9 cellular contexts compared by ENCODE assay signal in the genomic region with DNA sequence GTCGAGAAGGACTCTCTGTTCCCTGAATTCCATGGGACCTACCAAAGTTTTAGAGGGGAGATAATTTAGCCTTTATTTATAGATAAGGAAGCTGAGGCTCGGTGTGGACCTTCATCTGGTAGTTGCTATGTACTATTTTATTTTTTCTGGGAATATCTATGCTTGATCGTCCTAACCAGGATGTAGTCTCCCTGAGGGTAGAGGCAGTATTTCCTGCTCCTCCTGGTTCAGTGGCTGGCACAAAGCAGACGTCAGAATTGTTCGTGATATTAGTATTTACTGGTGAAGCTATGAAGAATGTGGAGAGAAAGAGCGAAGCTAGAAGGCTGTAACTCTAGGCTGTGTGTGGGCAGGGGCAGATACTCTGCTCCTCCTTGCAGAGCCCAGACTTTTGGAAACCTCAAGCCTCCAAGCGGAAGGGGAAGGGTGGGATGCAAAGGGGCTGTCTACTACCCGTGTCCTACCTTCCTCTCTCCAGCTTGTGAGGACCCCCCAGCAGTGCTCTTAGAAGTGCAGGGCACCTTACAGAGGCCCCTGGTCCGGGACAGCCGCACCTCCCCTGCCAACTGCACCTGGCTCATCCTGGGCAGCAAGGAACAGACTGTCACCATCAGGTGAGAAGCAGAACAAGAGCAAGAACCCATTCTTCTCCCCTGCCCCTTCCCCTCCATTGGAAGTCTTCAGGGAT. TPM values are rescaled to one million over a fixed set of nuclear protein-coding genes. Genes with fewer than 3 reads are reported as not detected.
DNase-seq lines count a peak whose midpoint lies in the region; ATAC-seq, FAIRE-seq and TF ChIP-seq lines count a peak whose summit lies in the region.
"Had no signal": no experiment of that assay in that cellular context is flagged by ENCODE, and none has a peak within 500 bp of the region (broad histone marks: within the 10 kb centered on the region; RNA-seq: fewer than 3 reads in every experiment).

No MANE protein-coding gene starts in this region.

- no peak for FAIRE-seq in keratinocyte (lab: Jason Lieb, UNC)
- FAIRE-seq: A204.1 had no signal

- peak overlapping the region; percentile 20 to 87; a peak in 2 of 4 replicates for H3K27ac ChIP-seq in SK-N-SH (ENCODE audit: low read depth in 2 of 2, low read length in 1 of 2)
- H3K27ac ChIP-seq in keratinocyte (ENCODE audit: control insufficient read depth, insufficient read depth, low read length): peak overlapping the region; percentile 93
- peak overlapping the region; percentile 94 to 100 (median 99) for H3K27ac ChIP-seq in stomach

- no peaks in the 10 kb centered on the region for H3K9me3 ChIP-seq in SK-N-SH
- no peaks in the 10 kb centered on the region for H3K9me3 ChIP-seq in keratinocyte (ENCODE audit: control insufficient read depth, low read depth, low read length)
- no peaks in the 10 kb centered on the region for H3K9me3 ChIP-seq in stomach

- H3K27ac Mint-ChIP-seq in activated naive CD8-positive, alpha-beta T cell: peak overlapping the region; percentile 87

- H3K4me3 ChIP-seq in SK-N-SH (ENCODE audit: low read depth in 2 of 2, low read length in 1 of 2) (peak overlapping the region; percentile 77 to 93), keratinocyte (ENCODE audit: control insufficient read depth in 2 of 3, extremely low read depth in 1 of 3, insufficient read depth in 2 of 3, low read depth in 1 of 3, low read length in 3 of 3) (peak overlapping the region; percentile 88 to 96 (median 95)), stomach (peak overlapping the region; percentile 70 to 99 (median 92))

- TF ChIP-seq CTCF in SK-N-SH (IDR thresholded peaks at IDR 0.05) (no peak), keratinocyte (optimal IDR thresholded peaks at IDR 0.05 in 1 of 3, IDR thresholded peaks at IDR 0.05 in 1 of 3, conservative IDR thresholded peaks at IDR 0.05 in 1 of 3; ENCODE audit: extremely low read depth in 1 of 3, insufficient read depth in 2 of 3, low read length in 3 of 3) (no peak), stomach (IDR thresholded peaks at IDR 0.05) (peak in 1 of 7 experiments; percentile 10)

- intact Hi-C loops in stomach (cut with DNase I; ENCODE audit: low total_unique reads): no loop called here

- H2AFZ ChIP-seq in SK-N-SH (ENCODE audit: low read depth) (peak overlapping the region; percentile 83; the same call in 1 of the 2 replicates), keratinocyte (ENCODE audit: control insufficient read depth, low read length) (peak overlapping the region; percentile 85)

- H3K9ac ChIP-seq in SK-N-SH (peak overlapping the region; percentile 80), keratinocyte (ENCODE audit: control insufficient read depth, extremely low read depth, insufficient read depth, low read length) (peak overlapping the region; percentile 85)

- H3K4me2 ChIP-seq in SK-N-SH: peak overlapping the region; percentile 77
- peak overlapping the region; percentile 99 for H3K4me2 ChIP-seq in keratinocyte (ENCODE audit: control insufficient read depth, extremely low read depth, insufficient read depth, low read depth, low read length)

- no peak for ATAC-seq in SK-N-SH treated with all-trans-retinoic acid at 6 μM for 48 hours

- H3K4me1 Mint-ChIP-seq in activated naive CD8-positive, alpha-beta T cell (ENCODE audit: low read depth): peaks cover 31% of the 10 kb centered on the region

- TF ChIP-seq RAD21 in SK-N-SH (IDR thresholded peaks at IDR 0.05; ENCODE audit: low read length): no peak

- H3F3A ChIP-seq in SK-N-SH (replicated peaks; ENCODE audit: insufficient read depth): peaks cover 24% of the 10 kb centered on the region

- H3K27me3 Mint-ChIP-seq in activated naive CD8-positive, alpha-beta T cell: no peaks in the 10 kb centered on the region

- H3K4me1 ChIP-seq in SK-N-SH (ENCODE audit: control insufficient read depth in 1 of 2, insufficient read depth in 2 of 2, low read depth in 1 of 2, low read length in 1 of 2) (peaks cover 8 to 17% of the 10 kb centered on the region in 2 experiments), keratinocyte (ENCODE audit: control insufficient read depth, extremely low read depth, insufficient read depth, low read length) (peaks cover 20% of the 10 kb centered on the region), stomach (peaks cover 25 to 66% (median 48%) of the 10 kb centered on the region in 4 donors)

- DNase-seq in SK-N-SH (no peak), keratinocyte (ENCODE audit: low read depth, low spot score) (no peak), stomach (no peak), DMS153 (lab: John Stamatoyannopoulos, UW) (no peak), COR-L47 (lab: John Stamatoyannopoulos, UW) (no peak)
- no peak for DNase-seq in stimulated activated CD4-positive, alpha-beta T cell treated with anti-CD3 and anti-CD28 coated beads, Interleukin-4, amount 100 ng/mL, for 24 hours

- WGBS in SK-N-SH (ENCODE audit: low lambda C conversion rate): 42% methylated on average over 8 of the region's 10 CpGs
- WGBS in stomach, 5 donors: 33 to 39% (median 36%) methylated on average over 9 to 10 of the region's 10 CpGs

- H3K4me3 Mint-ChIP-seq in activated naive CD8-positive, alpha-beta T cell: peak overlapping the region; percentile 90

- no peaks in the 10 kb centered on the region for H3K36me3 Mint-ChIP-seq in activated naive CD8-positive, alpha-beta T cell

- no peaks in the 10 kb centered on the region for H3K9me3 Mint-ChIP-seq in activated naive CD8-positive, alpha-beta T cell (ENCODE audit: low read depth)

- TF ChIP-seq EP300 in SK-N-SH (IDR thresholded peaks at IDR 0.05; ENCODE audit: borderline replicate concordance in 1 of 2, low read depth in 1 of 2, low read length in 1 of 2) (no peak), stomach (IDR thresholded peaks at IDR 0.05) (no peak)

- H3K79me2 ChIP-seq in SK-N-SH (ENCODE audit: insufficient read depth) (peaks cover 23% of the 10 kb centered on the region), keratinocyte (ENCODE audit: control insufficient read depth, insufficient read depth, low read length) (peaks cover 25% of the 10 kb centered on the region)

- dilution Hi-C loops in keratinocyte (cut with MboI; ENCODE audit: extremely low pct_ligation_motif_present, low sequenced_read_pairs): no loop called here

- H3K9me2 ChIP-seq in SK-N-SH: no peaks in the 10 kb centered on the region

- CTCF ChIA-PET in SK-N-SH (lab: Yijun Ruan, JAX): interaction anchor here (0.6 to 6.0 kb wide), 37 partner anchors 9 to 482 kb away, joined by 3 to 77 read pairs (median 3); partner anchors contain the start of genes ACIN1, PRMT5 and REM2

- H3K9me1 ChIP-seq in keratinocyte (ENCODE audit: control insufficient read depth, extremely low read depth, insufficient read depth, low read length): no peaks in the 10 kb centered on the region

- H3K27me3 ChIP-seq in SK-N-SH (ENCODE audit: insufficient read depth): no peaks in the 10 kb centered on the region
- H3K27me3 ChIP-seq in keratinocyte (ENCODE audit: control insufficient read depth, extremely low read depth, insufficient read depth, low read length): no peaks in the 10 kb centered on the region
- no peaks in the 10 kb centered on the region for H3K27me3 ChIP-seq in stomach

- H3K36me3 ChIP-seq in SK-N-SH (replicated peaks in 1 of 2; ENCODE audit: control insufficient read depth in 1 of 2, insufficient read depth in 2 of 2, low read length in 1 of 2) (peaks cover 29 to 41% of the 10 kb centered on the region in 2 experiments), keratinocyte (ENCODE audit: control insufficient read depth in 2 of 2, extremely low read depth in 1 of 2, insufficient read depth in 2 of 2, low read length in 2 of 2) (peaks cover 35 to 37% of the 10 kb centered on the region in 2 experiments), stomach (peaks cover 40 to 50% (median 49%) of the 10 kb centered on the region in 4 donors)

- TF ChIP-seq POLR2A in stomach (IDR thresholded peaks at IDR 0.05): no peak

- H4K20me1 ChIP-seq in SK-N-SH (ENCODE audit: insufficient read depth) (no peaks in the 10 kb centered on the region), keratinocyte (ENCODE audit: control insufficient read depth, extremely low read depth, insufficient read depth, low read length) (no peaks in the 10 kb centered on the region)

- POLR2A ChIA-PET in SK-N-SH (lab: Yijun Ruan, JAX): interaction anchor here (0.6 to 1.9 kb wide), 3 partner anchors 9 to 43 kb away, joined by 3 to 7 read pairs (median 3); no protein-coding TSS in a partner anchor

RNA-seq across cellular contexts. Expression of gene LRP10, which starts 1.4 kb away (rescaled TPM):
- polyA plus RNA-seq in SK-N-SH (2012; rRNA removed): 87.8 and 117 TPM in 2 replicates
- 37.3 and 79.1 TPM in 2 replicates for polyA plus RNA-seq in SK-N-SH (2012; cell fraction: cytosol; rRNA removed)
- 78.8 and 101 TPM in 2 replicates for polyA plus RNA-seq in SK-N-SH (2012; cell fraction: nucleus; rRNA removed)
- 36.7 to 79.4 TPM (median 62.5 TPM) in 3 replicates for polyA plus RNA-seq in keratinocyte
- 43.9 TPM for polyA plus RNA-seq in keratinocyte (2011; ENCODE audit: low read depth)
- polyA plus RNA-seq in keratinocyte (2011; cell fraction: cytosol; rRNA removed): 44.1 and 73.2 TPM in 2 replicates
- polyA plus RNA-seq in keratinocyte (2011; cell fraction: nucleus; rRNA removed): 131 and 159 TPM in 2 replicates
- 95.0 and 106 TPM in 2 replicates for polyA plus RNA-seq in keratinocyte (2012; ENCODE audit: low replicate concordance)
- 110 to 463 TPM (median 142 TPM) in 3 replicates for polyA minus RNA-seq in keratinocyte
- 143 TPM for polyA minus RNA-seq in keratinocyte (2011; cell fraction: cytosol; rRNA and poly(A)+ RNA removed)
- 194 and 209 TPM in 2 replicates for polyA minus RNA-seq in keratinocyte (2011; cell fraction: nucleus; rRNA and poly(A)+ RNA removed)
- total RNA-seq in stomach: 100 to 1,000 TPM in 3 of 5 donors, 10 to 100 TPM in 2; 37.1 to 277 (median 112) TPM
- 10 to 100 TPM; 25.1 to 47.3 (median 26.9) TPM for polyA plus RNA-seq in stomach

RNA-seq across cellular contexts. Expression of gene REM2, which starts 10.0 kb away (rescaled TPM):
- 0.26 and 0.36 TPM in 2 replicates for polyA plus RNA-seq in SK-N-SH (2012; rRNA removed)
- 0.12 and 0.17 TPM in 2 replicates for polyA plus RNA-seq in SK-N-SH (2012; cell fraction: cytosol; rRNA removed)
- 1.2 TPM in 2 replicates for polyA plus RNA-seq in SK-N-SH (2012; cell fraction: nucleus; rRNA removed)
- polyA plus RNA-seq in keratinocyte: 0.04 to 0.06 TPM (median 0.05 TPM) in 3 replicates
- not detected for polyA plus RNA-seq in keratinocyte (2011; ENCODE audit: low read depth)
- polyA plus RNA-seq in keratinocyte (2011; cell fraction: cytosol; rRNA removed): 0.06 TPM in 1 of 2 replicates, not detected in the other
- polyA plus RNA-seq in keratinocyte (2011; cell fraction: nucleus; rRNA removed): 0.20 and 0.25 TPM in 2 replicates
- 0.87 TPM in 1 of 2 replicates, not detected in the other for polyA plus RNA-seq in keratinocyte (2012; ENCODE audit: low replicate concordance)
- polyA minus RNA-seq in keratinocyte: not detected in 3 replicates
- polyA minus RNA-seq in keratinocyte (2011; cell fraction: cytosol; rRNA and poly(A)+ RNA removed): not detected
- 0.32 TPM in 1 of 2 replicates, not detected in the other for polyA minus RNA-seq in keratinocyte (2011; cell fraction: nucleus; rRNA and poly(A)+ RNA removed)
- 1 to 10 TPM in 1 of 5 donors, under 1 TPM in 2, not detected in 2; 0.45 to 1.1 (median 0.87) TPM for total RNA-seq in stomach
- polyA plus RNA-seq in stomach: 1 to 10 TPM in 1 of 3 donors, under 1 TPM in 1, not detected in 1; 0.12 to 1.2 TPM

RNA-seq across cellular contexts. Expression of gene MMP14, which starts 36.6 kb away (rescaled TPM):
- polyA plus RNA-seq in SK-N-SH (2012; rRNA removed) (139 and 142 TPM in 2 replicates), keratinocyte (185 to 355 TPM (median 246 TPM) in 3 replicates), stomach (10 to 100 TPM; 14.7 to 59.1 (median 29.6) TPM)
- 63.7 and 87.9 TPM in 2 replicates for polyA plus RNA-seq in SK-N-SH (2012; cell fraction: cytosol; rRNA removed)
- 217 and 306 TPM in 2 replicates for polyA plus RNA-seq in SK-N-SH (2012; cell fraction: nucleus; rRNA removed)
- 38.1 TPM for polyA plus RNA-seq in keratinocyte (2011; ENCODE audit: low read depth)
- 52.3 and 79.2 TPM in 2 replicates for polyA plus RNA-seq in keratinocyte (2011; cell fraction: cytosol; rRNA removed)
- polyA plus RNA-seq in keratinocyte (2011; cell fraction: nucleus; rRNA removed): 794 and 868 TPM in 2 replicates
- 99.7 and 290 TPM in 2 replicates for polyA plus RNA-seq in keratinocyte (2012; ENCODE audit: low replicate concordance)
- polyA minus RNA-seq in keratinocyte: 235 to 587 TPM (median 267 TPM) in 3 replicates
- polyA minus RNA-seq in keratinocyte (2011; cell fraction: cytosol; rRNA and poly(A)+ RNA removed): 209 TPM
- 532 and 668 TPM in 2 replicates for polyA minus RNA-seq in keratinocyte (2011; cell fraction: nucleus; rRNA and poly(A)+ RNA removed)
- 100 to 1,000 TPM in 1 of 5 donors, 10 to 100 TPM in 4; 20.5 to 104 (median 46.7) TPM for total RNA-seq in stomach

RNA-seq across cellular contexts. Expression of gene MRPL52, which starts 43.3 kb away (rescaled TPM):
- polyA plus RNA-seq in SK-N-SH (2012; rRNA removed): 80.8 and 116 TPM in 2 replicates
- 80.2 and 80.7 TPM in 2 replicates for polyA plus RNA-seq in SK-N-SH (2012; cell fraction: cytosol; rRNA removed)
- 58.5 and 71.9 TPM in 2 replicates for polyA plus RNA-seq in SK-N-SH (2012; cell fraction: nucleus; rRNA removed)
- polyA plus RNA-seq in keratinocyte: 56.0 to 104 TPM (median 82.0 TPM) in 3 replicates
- polyA plus RNA-seq in keratinocyte (2011; ENCODE audit: low read depth): 181 TPM
- 28.8 and 37.2 TPM in 2 replicates for polyA plus RNA-seq in keratinocyte (2011; cell fraction: cytosol; rRNA removed)
- 24.4 and 31.9 TPM in 2 replicates for polyA plus RNA-seq in keratinocyte (2011; cell fraction: nucleus; rRNA removed)
- 93.4 and 197 TPM in 2 replicates for polyA plus RNA-seq in keratinocyte (2012; ENCODE audit: low replicate concordance)
- polyA minus RNA-seq in keratinocyte: 8.2 to 15.9 TPM (median 12.9 TPM) in 3 replicates
- polyA minus RNA-seq in keratinocyte (2011; cell fraction: cytosol; rRNA and poly(A)+ RNA removed): 78.5 TPM
- polyA minus RNA-seq in keratinocyte (2011; cell fraction: nucleus; rRNA and poly(A)+ RNA removed): 5.8 and 9.2 TPM in 2 replicates
- total RNA-seq in stomach: 100 to 1,000 TPM in 2 of 5 donors, 10 to 100 TPM in 2, not detected in 1; 25.2 to 194 (median 110) TPM
- 100 to 1,000 TPM; 134 to 181 (median 156) TPM for polyA plus RNA-seq in stomach

RNA-seq across cellular contexts. Expression of gene RBM23, which starts 46.0 kb away (rescaled TPM):
- polyA plus RNA-seq in SK-N-SH (2012; rRNA removed) (52.4 and 65.5 TPM in 2 replicates), keratinocyte (36.9 to 73.8 TPM (median 50.8 TPM) in 3 replicates), stomach (10 to 100 TPM; 23.5 to 59.1 (median 41.2) TPM)
- polyA plus RNA-seq in SK-N-SH (2012; cell fraction: cytosol; rRNA removed): 70.3 and 76.0 TPM in 2 replicates
- 97.7 and 97.9 TPM in 2 replicates for polyA plus RNA-seq in SK-N-SH (2012; cell fraction: nucleus; rRNA removed)
- polyA plus RNA-seq in keratinocyte (2011; ENCODE audit: low read depth): 41.7 TPM
- 43.9 and 47.7 TPM in 2 replicates for polyA plus RNA-seq in keratinocyte (2011; cell fraction: cytosol; rRNA removed)
- polyA plus RNA-seq in keratinocyte (2011; cell fraction: nucleus; rRNA removed): 58.7 and 68.4 TPM in 2 replicates
- 28.6 and 43.5 TPM in 2 replicates for polyA plus RNA-seq in keratinocyte (2012; ENCODE audit: low replicate concordance)
- 31.6 to 63.5 TPM (median 46.4 TPM) in 3 replicates for polyA minus RNA-seq in keratinocyte
- polyA minus RNA-seq in keratinocyte (2011; cell fraction: cytosol; rRNA and poly(A)+ RNA removed): 35.3 TPM
- polyA minus RNA-seq in keratinocyte (2011; cell fraction: nucleus; rRNA and poly(A)+ RNA removed): 26.8 and 36.9 TPM in 2 replicates
- 100 to 1,000 TPM in 2 of 5 donors, 10 to 100 TPM in 3; 12.1 to 126 (median 94.7) TPM for total RNA-seq in stomach
